Comparison of ENCODE assay signal across 8 cellular contexts in the genomic region with DNA sequence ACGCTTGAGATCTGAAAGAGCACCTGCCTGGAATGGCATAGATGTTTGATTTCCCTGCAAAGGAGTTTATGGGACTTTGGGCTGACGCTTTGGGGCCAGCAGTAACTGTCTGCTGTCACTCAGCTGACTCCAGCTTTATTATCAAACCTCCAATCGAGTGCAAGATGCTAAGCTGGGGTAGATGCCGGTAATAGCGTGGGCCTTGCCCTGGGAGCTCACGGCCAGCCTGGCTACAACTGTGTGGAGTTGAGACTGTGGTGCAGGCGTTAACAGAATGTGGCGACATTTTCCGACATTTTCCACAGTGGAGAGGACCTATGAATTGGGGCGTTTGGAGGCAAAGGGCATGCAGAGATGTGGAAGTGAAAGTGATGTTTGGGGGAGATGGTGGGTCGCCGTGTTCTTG. TPM values are rescaled to one million over a fixed set of nuclear protein-coding genes. Genes with fewer than 3 reads are reported as not detected.
DNase-seq lines count a peak whose midpoint lies in the region; ATAC-seq, FAIRE-seq and TF ChIP-seq lines count a peak whose summit lies in the region.

No MANE protein-coding gene starts in this region.

- H3K27me3 ChIP-seq in SJSA1 (replicated peaks) = no peaks in the 10 kb centered on the region
- no peaks in the 10 kb centered on the region for H3K27me3 ChIP-seq in gastrocnemius medialis

- TF ChIP-seq POLR2A in gastrocnemius medialis (IDR thresholded peaks at IDR 0.05) = no peak

- in situ Hi-C loops in gastrocnemius medialis (cut with MboI; ENCODE audit: low sequenced_read_pairs in 4 of 4) = no loop called here

- H3K9me3 ChIP-seq in SJSA1 (replicated peaks) = 0 out of 2 replicates have a peak, but pooled peaks cover 2% of the 10 kb centered on the region
- H3K9me3 ChIP-seq in gastrocnemius medialis = no peaks in the 10 kb centered on the region

- ATAC-seq in gastrocnemius medialis = no peak

- H3K27ac ChIP-seq in SJSA1 (no peak overlapping the region), gastrocnemius medialis (peak overlapping the region; percentile 75 to 85 (median 82))

- H3K36me3 ChIP-seq in SJSA1 (peaks cover 5% of the 10 kb centered on the region), gastrocnemius medialis (no peaks in the 10 kb centered on the region)

- peak; percentile 4 for FAIRE-seq in GM19239 (lab: Jason Lieb, UNC)

- intact Hi-C loops in gastrocnemius medialis (cut with DNase I; ENCODE audit: low total_unique reads) = loop anchor here (5.0 kb wide), 1 partner anchor 172 kb away; a partner anchor contains a TSS

- DNase-seq in GM19239 (ENCODE audit: insufficient read length, low spot score) = no peak
- DNase-seq in SJSA1 (ENCODE audit: low read depth in 1 of 2, low spot score in 2 of 2) = no peak
- DNase-seq in fibroblast of pulmonary artery (ENCODE audit: low read depth) = no peak
- DNase-seq in gastrocnemius medialis = no peak
- DNase-seq in NCI-H2227 treated with DMSO at 0.1 percent for 48 hours (lab: John Stamatoyannopoulos, UW) = no peak
- no peak for DNase-seq in stimulated activated CD8-positive, alpha-beta memory T cell treated with anti-CD3 and anti-CD28 coated beads, Interleukin-4, amount 100 ng/mL, for 48 hours
- no peak for DNase-seq in NCI-H524 (lab: John Stamatoyannopoulos, UW)
- no peak for DNase-seq in NCI-H748 (lab: John Stamatoyannopoulos, UW; ENCODE audit: unreplicated experiment)

- H3K4me3 ChIP-seq in SJSA1 (peak overlapping the region; percentile 96), fibroblast of pulmonary artery (replicated peaks; ENCODE audit: low read depth, low read length) (peak overlapping the region; percentile 71), gastrocnemius medialis (peak overlapping the region; percentile 84 to 97 (median 86))

- H3K4me1 ChIP-seq in SJSA1 (replicated peaks) (peaks cover 30% of the 10 kb centered on the region), gastrocnemius medialis (peaks cover 18 to 22% of the 10 kb centered on the region in 2 donors)

- no peak for TF ChIP-seq CTCF in fibroblast of pulmonary artery (IDR thresholded peaks at IDR 0.05; ENCODE audit: low read length, missing control alignments)
- no peak for TF ChIP-seq CTCF in gastrocnemius medialis (IDR thresholded peaks at IDR 0.05 in 4 of 5, conservative IDR thresholded peaks at IDR 0.05 in 1 of 5)

RNA-seq across cellular contexts. Expression of a gene that starts 1.3 kb away (rescaled TPM):
- total RNA-seq in SJSA1 (2014; rRNA removed; shearing (Covaris generic)) = 9.7 and 10.7 TPM in 2 replicates
- 10 to 100 TPM in 2 of 4 donors, 1 to 10 TPM in 2; 5.5 to 13.1 (median 10.1) TPM for total RNA-seq in gastrocnemius medialis

RNA-seq across cellular contexts. Expression of a gene that starts 50.1 kb away (rescaled TPM):
- total RNA-seq in SJSA1 (2014; rRNA removed; shearing (Covaris generic)) = 192 and 199 TPM in 2 replicates
- 100 to 1,000 TPM; 105 to 207 (median 195) TPM for total RNA-seq in gastrocnemius medialis
